41 cellular contexts compared by ENCODE assay signal in the genomic region with DNA sequence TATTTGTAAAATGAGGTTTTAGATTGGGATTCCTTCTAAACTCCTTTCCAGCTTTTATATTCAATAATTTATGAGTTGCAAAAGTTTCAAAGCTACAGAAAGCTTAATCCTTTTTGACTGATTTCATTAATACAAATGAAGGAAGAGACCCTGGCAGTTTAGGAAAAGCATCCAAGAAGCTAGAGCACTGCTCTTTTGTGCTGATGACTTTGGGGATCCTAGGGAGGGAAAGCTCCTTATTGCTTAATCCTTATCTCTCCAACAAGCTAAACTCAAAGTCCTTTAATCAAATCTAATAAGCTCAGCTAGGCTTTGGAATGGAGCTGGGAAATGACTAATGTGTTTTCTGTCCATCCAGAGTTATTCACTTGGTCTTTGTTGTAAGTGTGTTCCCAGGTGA.
"Had no signal": no experiment of that assay in that cellular context is flagged by ENCODE, and none has a peak within 500 bp of the region (broad histone marks: within the 10 kb centered on the region; RNA-seq: fewer than 3 reads in every experiment).

No MANE protein-coding gene starts in this region.

- H3K27ac ChIP-seq: ascending aorta, cardiac muscle cell, VCaP had no signal

- H3K4me1 ChIP-seq: ascending aorta had no signal

- FAIRE-seq: bronchial epithelial cell, TTC549 had no signal

- ATAC-seq: activated CD4-positive, CD25-positive, alpha-beta regulatory T cell treated with anti-CD3 and anti-CD28 coated beads, Interleukin-2, amount 50 U/mL, for 24 hours; activated CD8-positive, alpha-beta T cell treated with anti-CD3 and anti-CD28 coated beads for 36 hours; activated naive CD8-positive, alpha-beta T cell treated with anti-CD3 and anti-CD28 coated beads, Interleukin-2, amount 50 U/mL, for 24 hours; activated T-cell treated with anti-CD3 and anti-CD28 coated beads, Interleukin-2, amount 50 U/mL, for 4 hours; activated T-cell treated with anti-CD3 and anti-CD28 coated beads, Interleukin-2, amount 50 U/mL, for 72 hours; activated T-helper 17 cell treated with anti-CD3 and anti-CD28 coated beads, Interleukin-2, amount 50 U/mL, for 72 hours; WTC11 had no signal

- H3K27ac Mint-ChIP-seq: activated CD4-positive, alpha-beta memory T cell treated with anti-CD3 and anti-CD28 coated beads for 36 hours; activated CD4-positive, alpha-beta T cell treated with anti-CD3 and anti-CD28 coated beads, Interleukin-2, amount 10 ng/mL, durations not matched to agents 24 days and 14 days; activated CD8-positive, alpha-beta T cell treated with anti-CD3 and anti-CD28 coated beads for 36 hours; activated naive CD4-positive, alpha-beta T cell treated with anti-CD3 and anti-CD28 coated beads, Interleukin-2, amount 10 ng/mL, durations not matched to agents 7 days and 5 days; activated naive CD4-positive, alpha-beta T cell treated with anti-CD3 and anti-CD28 coated beads, Interleukin-2, amount 50 U/mL, for 24 hours; activated naive CD8-positive, alpha-beta T cell; activated naive CD8-positive, alpha-beta T cell treated with anti-CD3 and anti-CD28 coated beads, Interleukin-2, amount 10 ng/mL, durations not matched to agents 7 days and 5 days; activated naive CD8-positive, alpha-beta T cell treated with anti-CD3 and anti-CD28 coated beads, Interleukin-2, amount 50 U/mL, for 24 hours; activated T-cell treated with anti-CD3 and anti-CD28 coated beads, Interleukin-2, amount 50 U/mL, for 72 hours; activated T-helper 1 cell treated with anti-CD3 and anti-CD28 coated beads, Interleukin-12 subunit alpha, Interleukin-12 subunit beta, Interleukin-2, Interleukin-4 antibody, amounts not matched to agents 30 ng/mL and 10 ng/mL and 1 ng/mL, durations not matched to agents 14 hours and 24 hours and 36 hours; activated T-helper 17 cell treated with anti-CD3 and anti-CD28 coated beads, Interleukin-2, amount 50 U/mL, for 72 hours; T-helper 1 cell treated with Interleukin-12 subunit alpha and Interleukin-12 subunit beta and Interleukin-4 antibody, amounts not matched to agents 30 μg/mL and 1 μg/mL, for 36 hours; T-helper 2 cell treated with Interferon-gamma antibody and Interleukin-4, amounts not matched to agents 5 μg/mL and 100 μg/mL, for 36 hours; WTC11 had no signal

- DNase-seq: activated CD4-positive, alpha-beta memory T cell treated with anti-CD3 and anti-CD28 coated beads for 36 hours; activated CD4-positive, alpha-beta T cell treated with anti-CD3 and anti-CD28 coated beads for 1 hour; activated CD4-positive, alpha-beta T cell treated with anti-CD3 and anti-CD28 coated beads for 4 hours; activated CD4-positive, alpha-beta T cell treated with anti-CD3 and anti-CD28 coated beads, Interleukin-2, amount 10 ng/mL, durations not matched to agents 24 days and 14 days; activated CD4-positive, alpha-beta T cell treated with anti-CD3 and anti-CD28 coated beads, Interleukin-2, amount 50 U/mL, for 1 hour; activated CD4-positive, alpha-beta T cell treated with anti-CD3 and anti-CD28 coated beads, Interleukin-2, amount 50 U/mL, for 4 hours; activated CD4-positive, CD25-positive, alpha-beta regulatory T cell; activated CD8-positive, alpha-beta memory T cell treated with anti-CD3 and anti-CD28 coated beads, Interleukin-2, amount 50 U/mL, for 4 hours; activated CD8-positive, alpha-beta T cell treated with anti-CD3 and anti-CD28 coated beads for 36 hours; activated effector memory CD4-positive, alpha-beta T cell treated with anti-CD3 and anti-CD28 coated beads, Interleukin-2, amount 50 U/mL, for 16 hours; activated gamma-delta T cell treated with Interleukin-2 at 50 U/mL for 16 hours; activated naive CD4-positive, alpha-beta T cell; activated naive CD4-positive, alpha-beta T cell treated with anti-CD3 and anti-CD28 coated beads, Interleukin-2, amount 10 ng/mL, durations not matched to agents 7 days and 5 days; activated naive CD8-positive, alpha-beta T cell treated with anti-CD3 and anti-CD28 coated beads, Interleukin-2, amount 10 ng/mL, durations not matched to agents 7 days and 5 days; activated naive CD8-positive, alpha-beta T cell treated with anti-CD3 and anti-CD28 coated beads, Interleukin-2, amount 50 U/mL, for 24 hours; activated T-cell treated with anti-CD3 and anti-CD28 coated beads for 4 hours; activated T-cell treated with anti-CD3 and anti-CD28 coated beads, Interleukin-2, amount 50 U/mL, for 1 hour; activated T-cell treated with anti-CD3 and anti-CD28 coated beads, Interleukin-2, amount 50 U/mL, for 4 hours; activated T-cell treated with anti-CD3 and anti-CD28 coated beads, Interleukin-2, amount 50 U/mL, for 72 hours; amygdala; anterior cingulate cortex; caudate nucleus; cerebellar nuclear complex; T-helper 1 cell; T-helper 2 cell; T-helper 9 cell had no signal

- H3K4me1 Mint-ChIP-seq: activated CD4-positive, alpha-beta T cell treated with anti-CD3 and anti-CD28 coated beads, Interleukin-2, amount 10 ng/mL, durations not matched to agents 24 days and 14 days; activated naive CD4-positive, alpha-beta T cell treated with anti-CD3 and anti-CD28 coated beads, Interleukin-2, amount 10 ng/mL, durations not matched to agents 7 days and 5 days; activated naive CD4-positive, alpha-beta T cell treated with anti-CD3 and anti-CD28 coated beads, Interleukin-2, amount 50 U/mL, for 24 hours; activated naive CD8-positive, alpha-beta T cell treated with anti-CD3 and anti-CD28 coated beads, Interleukin-2, amount 10 ng/mL, durations not matched to agents 7 days and 5 days; activated naive CD8-positive, alpha-beta T cell treated with anti-CD3 and anti-CD28 coated beads, Interleukin-2, amount 50 U/mL, for 24 hours; activated T-helper 17 cell treated with anti-CD3 and anti-CD28 coated beads, Interleukin-2, amount 50 U/mL, for 72 hours; brain; central memory CD8-positive, alpha-beta T cell; WTC11 had no signal

- H3K27me3 Mint-ChIP-seq: activated CD4-positive, alpha-beta memory T cell treated with anti-CD3 and anti-CD28 coated beads for 36 hours; activated CD4-positive, alpha-beta T cell treated with anti-CD3 and anti-CD28 coated beads, Interleukin-2, amount 10 ng/mL, durations not matched to agents 24 days and 14 days; activated naive CD4-positive, alpha-beta T cell treated with anti-CD3 and anti-CD28 coated beads, Interleukin-2, amount 10 ng/mL, durations not matched to agents 7 days and 5 days; activated naive CD8-positive, alpha-beta T cell treated with anti-CD3 and anti-CD28 coated beads, Interleukin-2, amount 10 ng/mL, durations not matched to agents 7 days and 5 days; activated naive CD8-positive, alpha-beta T cell treated with anti-CD3 and anti-CD28 coated beads, Interleukin-2, amount 50 U/mL, for 24 hours had no signal

- H3K36me3 Mint-ChIP-seq: activated CD4-positive, alpha-beta memory T cell treated with anti-CD3 and anti-CD28 coated beads for 36 hours; activated naive CD4-positive, alpha-beta T cell treated with anti-CD3 and anti-CD28 coated beads, Interleukin-2, amount 10 ng/mL, durations not matched to agents 7 days and 5 days; activated naive CD4-positive, alpha-beta T cell treated with anti-CD3 and anti-CD28 coated beads, Interleukin-2, amount 50 U/mL, for 24 hours; activated naive CD8-positive, alpha-beta T cell; activated naive CD8-positive, alpha-beta T cell treated with anti-CD3 and anti-CD28 coated beads, Interleukin-2, amount 10 ng/mL, durations not matched to agents 7 days and 5 days; brain had no signal

- H3K9me3 Mint-ChIP-seq: activated CD4-positive, alpha-beta memory T cell treated with anti-CD3 and anti-CD28 coated beads for 36 hours; activated CD4-positive, alpha-beta T cell treated with anti-CD3 and anti-CD28 coated beads, Interleukin-2, amount 10 ng/mL, durations not matched to agents 24 days and 14 days; activated CD8-positive, alpha-beta T cell treated with anti-CD3 and anti-CD28 coated beads for 36 hours; activated naive CD4-positive, alpha-beta T cell treated with anti-CD3 and anti-CD28 coated beads, Interleukin-2, amount 50 U/mL, for 24 hours; activated naive CD8-positive, alpha-beta T cell treated with anti-CD3 and anti-CD28 coated beads, Interleukin-2, amount 10 ng/mL, durations not matched to agents 7 days and 5 days; activated naive CD8-positive, alpha-beta T cell treated with anti-CD3 and anti-CD28 coated beads, Interleukin-2, amount 50 U/mL, for 24 hours; activated T-cell treated with anti-CD3 and anti-CD28 coated beads, Interleukin-2, amount 50 U/mL, for 4 hours; activated T-helper 1 cell treated with anti-CD3 and anti-CD28 coated beads, Interleukin-12 subunit alpha, Interleukin-12 subunit beta, Interleukin-2, Interleukin-4 antibody, amounts not matched to agents 30 ng/mL and 10 ng/mL and 1 ng/mL, durations not matched to agents 14 hours and 24 hours and 36 hours; activated T-helper 17 cell treated with anti-CD3 and anti-CD28 coated beads, Interleukin-2, amount 50 U/mL, for 72 hours; brain; T-helper 2 cell treated with Interferon-gamma antibody and Interleukin-4, amounts not matched to agents 5 μg/mL and 100 μg/mL, for 36 hours had no signal

- H3K9me3 ChIP-seq: ascending aorta had no signal

- H3K4me3 ChIP-seq: ascending aorta, cardiac muscle cell had no signal

- H3K27me3 ChIP-seq: ascending aorta, cardiac muscle cell had no signal

- H3K36me3 ChIP-seq: ascending aorta, cardiac muscle cell had no signal

- H3K4me3 Mint-ChIP-seq: activated CD4-positive, alpha-beta memory T cell treated with anti-CD3 and anti-CD28 coated beads for 36 hours; activated CD4-positive, alpha-beta T cell treated with anti-CD3 and anti-CD28 coated beads, Interleukin-2, amount 10 ng/mL, durations not matched to agents 24 days and 14 days; activated CD8-positive, alpha-beta T cell treated with anti-CD3 and anti-CD28 coated beads for 36 hours; activated naive CD4-positive, alpha-beta T cell treated with anti-CD3 and anti-CD28 coated beads, Interleukin-2, amount 10 ng/mL, durations not matched to agents 7 days and 5 days; activated naive CD4-positive, alpha-beta T cell treated with anti-CD3 and anti-CD28 coated beads, Interleukin-2, amount 50 U/mL, for 24 hours; activated naive CD8-positive, alpha-beta T cell; activated naive CD8-positive, alpha-beta T cell treated with anti-CD3 and anti-CD28 coated beads, Interleukin-2, amount 10 ng/mL, durations not matched to agents 7 days and 5 days; activated naive CD8-positive, alpha-beta T cell treated with anti-CD3 and anti-CD28 coated beads, Interleukin-2, amount 50 U/mL, for 24 hours; activated T-cell treated with anti-CD3 and anti-CD28 coated beads, Interleukin-2, amount 50 U/mL, for 4 hours; activated T-cell treated with anti-CD3 and anti-CD28 coated beads, Interleukin-2, amount 50 U/mL, for 72 hours; activated T-helper 1 cell treated with anti-CD3 and anti-CD28 coated beads, Interleukin-12 subunit alpha, Interleukin-12 subunit beta, Interleukin-2, Interleukin-4 antibody, amounts not matched to agents 30 ng/mL and 10 ng/mL and 1 ng/mL, durations not matched to agents 14 hours and 24 hours and 36 hours; activated T-helper 17 cell treated with anti-CD3 and anti-CD28 coated beads, Interleukin-2, amount 50 U/mL, for 72 hours; brain; central memory CD8-positive, alpha-beta T cell; T-helper 1 cell treated with Interleukin-12 subunit alpha and Interleukin-12 subunit beta and Interleukin-4 antibody, amounts not matched to agents 30 μg/mL and 1 μg/mL, for 36 hours; T-helper 2 cell treated with Interferon-gamma antibody and Interleukin-4, amounts not matched to agents 5 μg/mL and 100 μg/mL, for 36 hours; WTC11 had no signal
